7 cellular contexts compared by ENCODE assay signal in genomic region chr9:80893190-80893589, GRCh38.
"Had no signal": no experiment of that assay in that cellular context is flagged by ENCODE, and none has a peak within 500 bp of the region (broad histone marks: within the 10 kb centered on the region; RNA-seq: fewer than 3 reads in every experiment).

No MANE protein-coding gene starts in this region.

- DNase-seq: GM23248, GOT3, H9, Karpas-422, KBM-7 had no signal

- FAIRE-seq: HTR-8/SVneo had no signal

- H3K4me3 ChIP-seq: GM23248 had no signal

- H2AFZ ChIP-seq: GM23248 had no signal

- H3K9ac ChIP-seq: GM23248, KMS-11 had no signal

- H3K27ac ChIP-seq: GM23248, KMS-11 had no signal

- H3K4me2 ChIP-seq: KMS-11 had no signal
